Comparison of ENCODE assay signal across 18 cellular contexts in genomic region chr12:28320353-28320752, GRCh38.
DNase-seq lines count a peak whose midpoint lies in the region; ATAC-seq, FAIRE-seq and TF ChIP-seq lines count a peak whose summit lies in the region.
"Had no signal": no experiment of that assay in that cellular context is flagged by ENCODE, and none has a peak within 500 bp of the region (broad histone marks: within the 10 kb centered on the region; RNA-seq: fewer than 3 reads in every experiment).

No MANE protein-coding gene starts in this region.

- H3K36me3 ChIP-seq in pancreas, result no peaks in the 10 kb centered on the region
- H3K36me3 ChIP-seq: BE2C had no signal

- no peak for FAIRE-seq in pancreas (lab: Jason Lieb, UNC)
- FAIRE-seq: G401.6 had no signal

- no peak overlapping the region for H3K27ac Mint-ChIP-seq in CD14-positive monocyte
- H3K27ac Mint-ChIP-seq: HFFc6 had no signal

- no peak overlapping the region for H3K4me3 ChIP-seq in pancreas

- intact Hi-C loops in pancreas (cut with DNase I) (no loop called here), CD14-positive monocyte (cut with micrococcal nuclease) (no loop called here)

- TF ChIP-seq CTCF in 22Rv1 (IDR thresholded peaks at IDR 0.05) (no peak), pancreas (IDR thresholded peaks at IDR 0.05) (no peak), CD14-positive monocyte (IDR thresholded peaks at IDR 0.05) (no peak)

- H3K9me3 Mint-ChIP-seq in CD14-positive monocyte, result peaks cover 2 to 13% (median 7%) of the 10 kb centered on the region in 7 donors

- peak in 3 of 4 donors; percentile 42 to 65 (median 62) for ATAC-seq in pancreas
- no peak for ATAC-seq in GM18870 (IDR thresholded peaks at IDR 0.05; ENCODE audit: unreplicated experiment)
- ATAC-seq: HCT116 had no signal

- peaks cover 8 to 21% of the 10 kb centered on the region in 2 donors for H3K36me3 Mint-ChIP-seq in CD14-positive monocyte

- WGBS in pancreas, 2 donors, result 80 to 92% methylated on average over 1 of the region's 1 CpG

- H3K4me3 Mint-ChIP-seq in CD14-positive monocyte, result no peak overlapping the region
- H3K4me3 Mint-ChIP-seq: CD4-positive, alpha-beta memory T cell; HFFc6 had no signal

- DNase-seq in DMS53 treated with DMSO at 0.1 percent for 48 hours (lab: John Stamatoyannopoulos, UW; ENCODE audit: unreplicated experiment), result peak; percentile 26
- peak; percentile 25 for DNase-seq in amniotic epithelial cell (ENCODE audit: low read depth)
- no peak for DNase-seq in pancreas
- no peak for DNase-seq in CD14-positive monocyte (ENCODE audit: low spot score)
- DNase-seq in UCSD-AML1 (lab: John Stamatoyannopoulos, UW; ENCODE audit: unreplicated experiment), result no peak
- DNase-seq: ACHN; BE2C; CD4-positive, alpha-beta memory T cell; DMS153; GOT3; H7; HFFc6; KG1 had no signal

- H3K27ac ChIP-seq in 22Rv1 (peak overlapping the region; percentile 38), pancreas (no peak overlapping the region)
- H3K27ac ChIP-seq: C4-2B had no signal

- H3K27me3 ChIP-seq in pancreas, result no peaks in the 10 kb centered on the region
- H3K27me3 ChIP-seq: BE2C had no signal

- H3K4me1 ChIP-seq in pancreas, result peaks cover 0 to 4% (median 0%) of the 10 kb centered on the region in 3 donors
- H3K4me1 ChIP-seq: BE2C had no signal

- H3K9me3 ChIP-seq in pancreas, result no peaks in the 10 kb centered on the region
- H3K9me3 ChIP-seq: BE2C had no signal

- no peaks in the 10 kb centered on the region for H3K4me1 Mint-ChIP-seq in CD14-positive monocyte

- H3K27me3 Mint-ChIP-seq in CD14-positive monocyte (ENCODE audit: low read depth in 3 of 3), result peaks cover 0 to 1% (median 0%) of the 10 kb centered on the region in 3 donors
- H3K27me3 Mint-ChIP-seq: CD4-positive, alpha-beta memory T cell had no signal

Comparison
In these comparisons a context has a peak if more than half of its experiments do, and no peak if none do; other contexts are left out.
1. DNase-seq: peak in DMS53 treated with DMSO at 0.1 percent for 48 hours (single experiment) and amniotic epithelial cell (single experiment); none in pancreas (0 of 6), CD14-positive monocyte (single experiment) and UCSD-AML1 (single experiment).